Comparison of ENCODE assay signal across 25 cellular contexts in genomic region chr14:85789506-85789905, GRCh38.
"Had no signal": no experiment of that assay in that cellular context is flagged by ENCODE, and none has a peak within 500 bp of the region (broad histone marks: within the 10 kb centered on the region; RNA-seq: fewer than 3 reads in every experiment).

No MANE protein-coding gene starts in this region.

- H3K27me3 Mint-ChIP-seq: activated CD4-positive, alpha-beta T cell treated with anti-CD3 and anti-CD28 coated beads, Interleukin-2, amount 10 ng/mL, durations not matched to agents 24 days and 14 days; activated naive CD4-positive, alpha-beta T cell treated with anti-CD3 and anti-CD28 coated beads, Interleukin-2, amount 50 U/mL, for 24 hours; brain had no signal

- H3K4me1 Mint-ChIP-seq: brain had no signal

- ATAC-seq: activated CD4-positive, CD25-positive, alpha-beta regulatory T cell treated with anti-CD3 and anti-CD28 coated beads, Interleukin-2, amount 50 U/mL, for 24 hours; SK-N-SH treated with all-trans-retinoic acid at 6 μM for 48 hours had no signal

- FAIRE-seq: astrocyte, RCC 7860 had no signal

- H3K36me3 ChIP-seq: MG63, SJSA1 had no signal

- H3K9me3 ChIP-seq: MG63, SJSA1 had no signal

- H3K27ac ChIP-seq: SJSA1 had no signal

- H3K27ac Mint-ChIP-seq: activated CD4-positive, alpha-beta T cell treated with anti-CD3 and anti-CD28 coated beads, Interleukin-2, amount 10 ng/mL, durations not matched to agents 24 days and 14 days; activated naive CD4-positive, alpha-beta T cell treated with anti-CD3 and anti-CD28 coated beads, Interleukin-2, amount 50 U/mL, for 24 hours; activated T-helper 1 cell treated with anti-CD3 and anti-CD28 coated beads, Interleukin-12 subunit alpha, Interleukin-12 subunit beta, Interleukin-2, Interleukin-4 antibody, amounts not matched to agents 30 ng/mL and 10 ng/mL and 1 ng/mL, durations not matched to agents 14 hours and 24 hours and 36 hours; brain had no signal

- H3K4me3 Mint-ChIP-seq: activated CD4-positive, alpha-beta T cell treated with anti-CD3 and anti-CD28 coated beads, Interleukin-2, amount 10 ng/mL, durations not matched to agents 24 days and 14 days; activated naive CD4-positive, alpha-beta T cell treated with anti-CD3 and anti-CD28 coated beads, Interleukin-2, amount 50 U/mL, for 24 hours; activated T-helper 1 cell treated with anti-CD3 and anti-CD28 coated beads, Interleukin-12 subunit alpha, Interleukin-12 subunit beta, Interleukin-2, Interleukin-4 antibody, amounts not matched to agents 30 ng/mL and 10 ng/mL and 1 ng/mL, durations not matched to agents 14 hours and 24 hours and 36 hours; brain had no signal

- H3K4me3 ChIP-seq: MG63, SJSA1 had no signal

- H3K9me3 Mint-ChIP-seq: activated CD4-positive, alpha-beta T cell treated with anti-CD3 and anti-CD28 coated beads, Interleukin-2, amount 10 ng/mL, durations not matched to agents 24 days and 14 days; activated naive CD4-positive, alpha-beta T cell treated with anti-CD3 and anti-CD28 coated beads, Interleukin-2, amount 50 U/mL, for 24 hours; activated T-helper 1 cell treated with anti-CD3 and anti-CD28 coated beads, Interleukin-12 subunit alpha, Interleukin-12 subunit beta, Interleukin-2, Interleukin-4 antibody, amounts not matched to agents 30 ng/mL and 10 ng/mL and 1 ng/mL, durations not matched to agents 14 hours and 24 hours and 36 hours had no signal

- H3K4me1 ChIP-seq: SJSA1 had no signal

- DNase-seq: activated CD4-positive, alpha-beta T cell treated with anti-CD3 and anti-CD28 coated beads, Interleukin-2, amount 10 ng/mL, durations not matched to agents 24 days and 14 days; activated CD4-positive, alpha-beta T cell treated with anti-CD3 and anti-CD28 coated beads, Interleukin-2, amount 50 U/mL, for 48 hours; activated effector memory CD4-positive, alpha-beta T cell treated with Interleukin-2 at 50 U/mL for 16 hours; activated naive CD4-positive, alpha-beta T cell; amygdala; KG1; MG63; MV-4-11; NCI-H1092 treated with DMSO at 0.1 percent for 48 hours; NCI-H1436; NCI-H1694 treated with DMSO at 0.1 percent for 48 hours; NCI-H2029 treated with DMSO at 0.1 percent for 48 hours; NCI-H345; NCI-H510A; NCI-H526 treated with DMSO at 0.1 percent for 48 hours; SHP77; SW 1271 had no signal

- H3K27me3 ChIP-seq: MG63, SJSA1 had no signal

- H3K36me3 Mint-ChIP-seq: activated naive CD4-positive, alpha-beta T cell treated with anti-CD3 and anti-CD28 coated beads, Interleukin-2, amount 50 U/mL, for 24 hours; brain had no signal
